In genomic region chr19:14364098-14364443, GRCh38 we compare ENCODE assay signal across 8 cellular contexts. TPM values are rescaled to one million over a fixed set of nuclear protein-coding genes. Genes with fewer than 3 reads are reported as not detected.
A peak's percentile ranks its signal among the peaks of the same experiment; 100 is the strongest.
DNase-seq lines count a peak whose midpoint lies in the region; ATAC-seq, FAIRE-seq and TF ChIP-seq lines count a peak whose summit lies in the region.
"Not testable (repeated sequence)": the region's sequence is repeated elsewhere in the genome, so short reads cannot be mapped to it uniquely, and the experiment has no call there.

No MANE protein-coding gene starts in this region.

- 72% methylated on average over 9 of the region's 9 CpGs for WGBS in GM12878 (ENCODE audit: insufficient coverage, insufficient replicate concordance, low lambda C conversion rate, missing lambda C conversion rate)
- 51 to 82% methylated on average over 5 to 6 of the region's 9 CpGs for WGBS in gastroesophageal sphincter (ENCODE audit: low coverage in 1 of 2), 2 donors
- WGBS in trophoblast cell (ENCODE audit: extremely low coverage, insufficient coverage, insufficient read length): no CpG with 5 or more reads among the region's 9 CpGs

- RAD21 ChIA-PET in GM12878 (lab: Charles Lee; ENCODE audit: unreplicated experiment): interaction anchor here (0.8 to 12.1 kb wide), 9 partner anchors 11 to 70 kb away, joined by 3 to 270 read pairs (median 4); partner anchors contain the start of gene ADGRE5

- H3K4me3 Mint-ChIP-seq in CD8-positive, alpha-beta T cell: peak overlapping the region; percentile 85
- peak overlapping the region; percentile 81 for H3K4me3 Mint-ChIP-seq in activated CD4-positive, alpha-beta memory T cell treated with anti-CD3 and anti-CD28 coated beads, Interleukin-2, amount 10 ng/mL, durations not matched to agents 7 days and 5 days
- peak overlapping the region; percentile 96 for H3K4me3 Mint-ChIP-seq in memory B cell

- SMC1A ChIA-PET in GM12878 (lab: Charles Lee; ENCODE audit: uncharacterized antibody, unreplicated experiment): interaction anchor here (1.0 to 17.2 kb wide), 8 partner anchors 9 to 116 kb away, joined by 3 to 297 read pairs (median 7); partner anchors contain the start of genes ADGRE5 and DDX39A

- POLR2A ChIA-PET in CD8-positive, alpha-beta T cell (lab: Charles Lee): interaction anchor here (0.7 to 2.4 kb wide), 8 partner anchors 12 to 227 kb away, joined by 3 to 12 read pairs (median 4); partner anchors contain the start of genes ADGRE5, DDX39A and DNAJB1
- POLR2A ChIA-PET in activated CD4-positive, alpha-beta memory T cell treated with anti-CD3 and anti-CD28 coated beads, Interleukin-2, amount 10 ng/mL, durations not matched to agents 7 days and 5 days (lab: Charles Lee): interaction anchor here (0.9 to 12.0 kb wide), 11 partner anchors 7 to 227 kb away, joined by 3 to 308 read pairs (median 5); partner anchors contain the start of genes ADGRE5, ASF1B and DDX39A
- POLR2A ChIA-PET in GM12878 (lab: Charles Lee): interaction anchor here (1.0 to 10.8 kb wide), 8 partner anchors 8 to 234 kb away, joined by 4 to 331 read pairs (median 6); partner anchors contain the start of gene ADGRE5

- H3K27ac Mint-ChIP-seq in CD8-positive, alpha-beta T cell: peak overlapping the region; percentile 91
- H3K27ac Mint-ChIP-seq in activated CD4-positive, alpha-beta memory T cell treated with anti-CD3 and anti-CD28 coated beads, Interleukin-2, amount 10 ng/mL, durations not matched to agents 7 days and 5 days: peak overlapping the region; percentile 72
- peak overlapping the region; percentile 96 for H3K27ac Mint-ChIP-seq in memory B cell

- H3K23ac ChIP-seq in trophoblast cell (ENCODE audit: low read length): not testable (repeated sequence)

- H3K27ac ChIP-seq in CD8-positive, alpha-beta T cell (ENCODE audit: low read depth, low read length); trophoblast cell (ENCODE audit: low read depth, low read length): not testable (repeated sequence)
- H3K27ac ChIP-seq in GM12878 (ENCODE audit: control insufficient read depth, insufficient read depth) (peak overlapping the region; percentile 72), gastroesophageal sphincter (peak overlapping the region; percentile 0 to 83 (median 80)), thoracic aorta (peak overlapping the region; percentile 83 to 93)

- H3K14ac ChIP-seq in trophoblast cell (ENCODE audit: low read length): not testable (repeated sequence)

- CTCF ChIA-PET in CD8-positive, alpha-beta T cell (lab: Charles Lee): interaction anchor here (0.7 to 13.9 kb wide), 5 partner anchors 15 to 123 kb away, joined by 3 to 218 read pairs (median 45); partner anchors contain the start of gene ADGRE5
- CTCF ChIA-PET in activated CD4-positive, alpha-beta memory T cell treated with anti-CD3 and anti-CD28 coated beads, Interleukin-2, amount 10 ng/mL, durations not matched to agents 7 days and 5 days (lab: Charles Lee): interaction anchor here (0.9 to 3.8 kb wide), 8 partner anchors 8 to 228 kb away, joined by 3 to 35 read pairs (median 5); partner anchors contain the start of genes ADGRE5 and ASF1B
- CTCF ChIA-PET in GM12878 (lab: Yijun Ruan, JAX): interaction anchor here (1.1 to 7.6 kb wide), 11 partner anchors 9 to 227 kb away, joined by 3 to 125 read pairs (median 6); partner anchors contain the start of genes ADGRE5 and ASF1B

- peak overlapping the region; percentile 87 for H3K4me2 ChIP-seq in GM12878 (ENCODE audit: control insufficient read depth, insufficient read depth)
- H3K4me2 ChIP-seq in trophoblast cell (ENCODE audit: low read length): not testable (repeated sequence)

- in situ Hi-C loops in GM12878 (cut with MboI): not testable (repeated sequence)

- H3K27me3 ChIP-seq in CD8-positive, alpha-beta T cell (ENCODE audit: insufficient read depth, low read length); NT2/D1 (ENCODE audit: insufficient read depth, insufficient read length); GM12878 (replicated peaks in 1 of 2; ENCODE audit: control insufficient read depth in 2 of 2, insufficient read depth in 2 of 2, low read length in 1 of 2); gastroesophageal sphincter; trophoblast cell (ENCODE audit: insufficient read depth, low read length); thoracic aorta (replicated peaks; ENCODE audit: insufficient read depth): not testable (repeated sequence)

- H3K9me3 Mint-ChIP-seq in CD8-positive, alpha-beta T cell; activated CD4-positive, alpha-beta memory T cell treated with anti-CD3 and anti-CD28 coated beads, Interleukin-2, amount 10 ng/mL, durations not matched to agents 7 days and 5 days; memory B cell: not testable (repeated sequence)

- not testable (repeated sequence) for H4K12ac ChIP-seq in trophoblast cell (ENCODE audit: low read depth, low read length)

- H3K9me3 ChIP-seq in CD8-positive, alpha-beta T cell (ENCODE audit: low read length); NT2/D1 (ENCODE audit: insufficient read depth, low read length); GM12878 (replicated peaks; ENCODE audit: control insufficient read depth, insufficient read depth, low read length); gastroesophageal sphincter; trophoblast cell (ENCODE audit: insufficient read depth, low read depth, low read length); thoracic aorta: not testable (repeated sequence)

- H3K36me3 Mint-ChIP-seq in CD8-positive, alpha-beta T cell; activated CD4-positive, alpha-beta memory T cell treated with anti-CD3 and anti-CD28 coated beads, Interleukin-2, amount 10 ng/mL, durations not matched to agents 7 days and 5 days (ENCODE audit: low read depth); memory B cell: not testable (repeated sequence)

- H3K79me1 ChIP-seq in trophoblast cell (ENCODE audit: low read length): not testable (repeated sequence)

- peak overlapping the region; percentile 87 for H2AFZ ChIP-seq in GM12878 (ENCODE audit: control insufficient read depth, low read depth, low read length)
- H2AFZ ChIP-seq in trophoblast cell (ENCODE audit: insufficient read depth, low read length, poor library complexity): peak overlapping the region; percentile 50

- peaks cover 58% of the 10 kb centered on the region for H3K4me1 ChIP-seq in CD8-positive, alpha-beta T cell (ENCODE audit: insufficient read depth, low read length)
- H3K4me1 ChIP-seq in NT2/D1 (ENCODE audit: insufficient read depth, insufficient read length); trophoblast cell (ENCODE audit: control insufficient read depth in 1 of 2, insufficient read depth in 2 of 2, low read length in 2 of 2): not testable (repeated sequence)
- H3K4me1 ChIP-seq in GM12878 (ENCODE audit: control insufficient read depth, insufficient read depth, low read length) (peaks cover 42% of the 10 kb centered on the region), gastroesophageal sphincter (peaks cover 4 to 46% (median 8%) of the 10 kb centered on the region in 3 donors), thoracic aorta (ENCODE audit: control insufficient read depth in 1 of 2, low read depth in 2 of 2) (peaks cover 13 to 44% of the 10 kb centered on the region in 2 donors)

- H4K8ac ChIP-seq in trophoblast cell (ENCODE audit: low read depth, low read length): not testable (repeated sequence)

- H4K20me1 ChIP-seq in GM12878 (ENCODE audit: control insufficient read depth, insufficient read depth): not testable (repeated sequence)

- H2AK5ac ChIP-seq in trophoblast cell (ENCODE audit: low read length): not testable (repeated sequence)

- not testable (repeated sequence) for TF ChIP-seq RAD21 in GM12878 (IDR thresholded peaks at IDR 0.05; ENCODE audit: insufficient read depth, low read depth, low read length)

- FAIRE-seq in GM12878 (lab: Jason Lieb, UNC): not testable (repeated sequence)

- not testable (repeated sequence) for H3K4ac ChIP-seq in trophoblast cell (ENCODE audit: low read depth, low read length)

- H4K91ac ChIP-seq in trophoblast cell (ENCODE audit: low read depth, low read length): not testable (repeated sequence)

- DNase-seq in CD8-positive, alpha-beta T cell: peak in 1 of 7 experiments; percentile 6
- not testable (repeated sequence) for DNase-seq in NT2/D1 (ENCODE audit: low read depth, low spot score); activated CD4-positive, alpha-beta memory T cell treated with anti-CD3 and anti-CD28 coated beads, Interleukin-2, amount 10 ng/mL, durations not matched to agents 7 days and 5 days; GM12878 (ENCODE audit: low read depth, low spot score); memory B cell (ENCODE audit: low spot score in 2 of 2); trophoblast cell; thoracic aorta (ENCODE audit: low spot score)

- H2BK120ac ChIP-seq in trophoblast cell (ENCODE audit: insufficient read depth, low read length, poor library complexity): not testable (repeated sequence)

- H3K27me3 Mint-ChIP-seq in CD8-positive, alpha-beta T cell (ENCODE audit: low read depth); activated CD4-positive, alpha-beta memory T cell treated with anti-CD3 and anti-CD28 coated beads, Interleukin-2, amount 10 ng/mL, durations not matched to agents 7 days and 5 days; memory B cell: not testable (repeated sequence)

- H3K4me1 Mint-ChIP-seq in CD8-positive, alpha-beta T cell (ENCODE audit: low read depth): peaks cover 48% of the 10 kb centered on the region
- peaks cover 60% of the 10 kb centered on the region for H3K4me1 Mint-ChIP-seq in activated CD4-positive, alpha-beta memory T cell treated with anti-CD3 and anti-CD28 coated beads, Interleukin-2, amount 10 ng/mL, durations not matched to agents 7 days and 5 days
- H3K4me1 Mint-ChIP-seq in memory B cell: peaks cover 35% of the 10 kb centered on the region

- TF ChIP-seq EP300 in GM12878 (IDR thresholded peaks at IDR 0.05; ENCODE audit: borderline replicate concordance in 1 of 2, control insufficient read depth in 1 of 2, low read depth in 2 of 2, low read length in 2 of 2); gastroesophageal sphincter (IDR thresholded peaks at IDR 0.05): not testable (repeated sequence)

- not testable (repeated sequence) for H3K4me3 ChIP-seq in CD8-positive, alpha-beta T cell (ENCODE audit: low read depth, low read length); trophoblast cell (ENCODE audit: low read depth, low read length)
- H3K4me3 ChIP-seq in NT2/D1 (ENCODE audit: insufficient read length, low read depth): peak overlapping the region; percentile 67
- H3K4me3 ChIP-seq in GM12878: peak overlapping the region; percentile 73
- peak overlapping the region in 1 of 2 donors; percentile 43 for H3K4me3 ChIP-seq in gastroesophageal sphincter
- peak overlapping the region; percentile 66 for H3K4me3 ChIP-seq in thoracic aorta

- not testable (repeated sequence) for TF ChIP-seq CTCF in CD8-positive, alpha-beta T cell (IDR thresholded peaks at IDR 0.05); GM12878 (IDR thresholded peaks at IDR 0.05 in 2 of 3, conservative IDR thresholded peaks at IDR 0.05 in 1 of 3; ENCODE audit: control insufficient read depth in 2 of 3, extremely low read depth in 1 of 3, insufficient read depth in 1 of 3, low read depth in 3 of 3, low read length in 3 of 3); gastroesophageal sphincter (IDR thresholded peaks at IDR 0.05); thoracic aorta (IDR thresholded peaks at IDR 0.05)

- H2BK5ac ChIP-seq in trophoblast cell (ENCODE audit: low read depth, low read length, poor library complexity): not testable (repeated sequence)

- ATAC-seq in CD8-positive, alpha-beta T cell; GM12878; gastroesophageal sphincter; memory B cell (ENCODE audit: low read depth); thoracic aorta (ENCODE audit: insufficient number of reproducible peaks, low FRiP score, low read depth): not testable (repeated sequence)

- not testable (repeated sequence) for TF ChIP-seq POLR2A in GM12878 (IDR thresholded peaks at IDR 0.05; ENCODE audit: low read depth, low read length); gastroesophageal sphincter (IDR thresholded peaks at IDR 0.05)

- H3K36me3 ChIP-seq in CD8-positive, alpha-beta T cell (ENCODE audit: insufficient read depth, low read length); NT2/D1 (ENCODE audit: insufficient read depth, insufficient read length, low read length); GM12878 (ENCODE audit: control insufficient read depth in 2 of 2, insufficient read depth in 2 of 2, low read length in 1 of 2); gastroesophageal sphincter; trophoblast cell (ENCODE audit: control insufficient read depth in 1 of 2, insufficient read depth in 2 of 2, low read length in 2 of 2); thoracic aorta: not testable (repeated sequence)

- intact Hi-C loops in CD8-positive, alpha-beta T cell (cut with DNase I, micrococcal nuclease): loop anchor here in 1 of 2 experiments (5.0 kb wide), 1 partner anchor 113 kb away; the partner anchor contains the start of gene PTGER1
- intact Hi-C loops in GM12878 (cut with micrococcal nuclease; ENCODE audit: unreplicated experiment): not testable (repeated sequence)

- not testable (repeated sequence) for H2BK12ac ChIP-seq in trophoblast cell (ENCODE audit: low read length)

- H3K79me2 ChIP-seq in GM12878 (ENCODE audit: control insufficient read depth, insufficient read depth, low read length); trophoblast cell (ENCODE audit: control insufficient read depth, insufficient read depth, low read length, poor library complexity): not testable (repeated sequence)

- peak overlapping the region; percentile 92 for H3K9ac ChIP-seq in NT2/D1 (ENCODE audit: insufficient read length, low read depth)
- H3K9ac ChIP-seq in GM12878 (ENCODE audit: control insufficient read depth, insufficient read depth, low read length): peak overlapping the region; percentile 65; the same call in 1 of the 2 replicates
- not testable (repeated sequence) for H3K9ac ChIP-seq in trophoblast cell (ENCODE audit: low read length)

- BruUV-seq in GM12878 (replicated peaks; lab: Mats Ljungman, UMichigan): not testable (repeated sequence)

- H3K18ac ChIP-seq in trophoblast cell (ENCODE audit: low read length): not testable (repeated sequence)

RNA-seq across cellular contexts. Expression of gene ADGRE5, which starts 17.2 kb away (rescaled TPM):
- total RNA-seq in CD8-positive, alpha-beta T cell: 100 to 1,000 TPM; 822 to 834 TPM
- 100 to 1,000 TPM; 293 to 299 TPM for total RNA-seq in activated CD4-positive, alpha-beta memory T cell treated with anti-CD3 and anti-CD28 coated beads, Interleukin-2, amount 10 ng/mL, durations not matched to agents 7 days and 5 days
- total RNA-seq in GM12878 (2013; cell fraction: nucleolus; rRNA removed): 147 and 180 TPM in 2 replicates
- total RNA-seq in GM12878 (2014; rRNA removed) (75.3 and 81.7 TPM in 2 replicates), GM12878 (2014; rRNA removed; fragmentation: Illumina TruSeq; extraction: Trizol) (20.7 and 23.9 TPM in 2 replicates), GM12878 (2021) (103 and 111 TPM in 2 replicates), gastroesophageal sphincter (10 to 100 TPM; 47.7 to 86.7 (median 66.1) TPM), thoracic aorta (100 to 1,000 TPM; 199 to 281 TPM)
- 23.2 TPM for polyA plus RNA-seq in GM12878 (2011; ENCODE audit: low read depth)
- polyA plus RNA-seq in GM12878 (2011; rRNA removed) (19.1 and 31.8 TPM in 2 replicates), GM12878 (2014; fragmentation: Illumina TruSeq; extraction: Trizol) (31.0 and 48.2 TPM in 2 replicates), GM12878 (2014; fragmentation: Nextera tagmentation; extraction: Ambion mirVana) (1 to 10 TPM; 4.0 to 4.5 TPM), GM12878 (2014; rRNA removed) (59.7 and 67.2 TPM in 2 replicates), GM12878 (2016; fragmentation: Nextera tagmentation; extraction: Ambion mirVana) (10 to 100 TPM; 66.3 to 71.8 TPM)
- 42.8 and 43.6 TPM in 2 replicates for polyA plus RNA-seq in GM12878 (2011; cell fraction: cytosol; rRNA removed)
- polyA plus RNA-seq in GM12878 (2011; cell fraction: nucleus; rRNA removed): 211 and 230 TPM in 2 replicates
- 62.9 and 69.7 TPM in 2 replicates for polyA plus RNA-seq in GM12878 (2012)
- 58.1 and 96.5 TPM in 2 replicates for polyA minus RNA-seq in GM12878 (2011; rRNA and poly(A)+ RNA removed)
- 35.2 and 47.0 TPM in 2 replicates for polyA minus RNA-seq in GM12878 (2011; cell fraction: cytosol; rRNA and poly(A)+ RNA removed)
- 50.1 and 74.1 TPM in 2 replicates for polyA minus RNA-seq in GM12878 (2011; cell fraction: nucleus; rRNA and poly(A)+ RNA removed)
- polyA plus RNA-seq in trophoblast cell (2013): 6.7 and 7.6 TPM in 2 replicates

RNA-seq across cellular contexts. Expression of gene DDX39A, which starts 55.1 kb away (rescaled TPM):
- 100 to 1,000 TPM; 342 to 372 TPM for total RNA-seq in CD8-positive, alpha-beta T cell
- 100 to 1,000 TPM; 233 to 234 TPM for total RNA-seq in activated CD4-positive, alpha-beta memory T cell treated with anti-CD3 and anti-CD28 coated beads, Interleukin-2, amount 10 ng/mL, durations not matched to agents 7 days and 5 days
- 162 and 204 TPM in 2 replicates for total RNA-seq in GM12878 (2013; cell fraction: nucleolus; rRNA removed)
- total RNA-seq in GM12878 (2014; rRNA removed) (248 and 280 TPM in 2 replicates), GM12878 (2014; rRNA removed; fragmentation: Illumina TruSeq; extraction: Trizol) (109 and 116 TPM in 2 replicates), GM12878 (2021) (218 and 236 TPM in 2 replicates), gastroesophageal sphincter (10 to 100 TPM; 31.4 to 55.5 (median 43.4) TPM), thoracic aorta (10 to 100 TPM; 77.4 to 81.6 TPM)
- 90.3 TPM for polyA plus RNA-seq in GM12878 (2011; ENCODE audit: low read depth)
- polyA plus RNA-seq in GM12878 (2011; rRNA removed) (56.8 and 134 TPM in 2 replicates), GM12878 (2014; fragmentation: Illumina TruSeq; extraction: Trizol) (40.7 and 113 TPM in 2 replicates), GM12878 (2014; fragmentation: Nextera tagmentation; extraction: Ambion mirVana) (100 to 1,000 TPM; 168 to 212 TPM), GM12878 (2014; rRNA removed) (249 and 298 TPM in 2 replicates), GM12878 (2016; fragmentation: Nextera tagmentation; extraction: Ambion mirVana) (100 to 1,000 TPM; 356 to 378 TPM)
- polyA plus RNA-seq in GM12878 (2011; cell fraction: cytosol; rRNA removed): 158 and 220 TPM in 2 replicates
- 1,234 and 1,343 TPM in 2 replicates for polyA plus RNA-seq in GM12878 (2011; cell fraction: nucleus; rRNA removed)
- polyA plus RNA-seq in GM12878 (2012): 147 and 173 TPM in 2 replicates
- polyA minus RNA-seq in GM12878 (2011; rRNA and poly(A)+ RNA removed): 84.7 and 109 TPM in 2 replicates
- polyA minus RNA-seq in GM12878 (2011; cell fraction: cytosol; rRNA and poly(A)+ RNA removed): 46.0 and 52.9 TPM in 2 replicates
- polyA minus RNA-seq in GM12878 (2011; cell fraction: nucleus; rRNA and poly(A)+ RNA removed): 125 and 175 TPM in 2 replicates
- 80.7 and 85.8 TPM in 2 replicates for polyA plus RNA-seq in trophoblast cell (2013)
